Comparison of ENCODE assay signal across 11 cellular contexts in genomic region chr22:29719894-29720645, GRCh38. TPM values are rescaled to one million over a fixed set of nuclear protein-coding genes. Genes with fewer than 3 reads are reported as not detected.
A peak's percentile ranks its signal among the peaks of the same experiment; 100 is the strongest.
DNase-seq lines count a peak whose midpoint lies in the region; ATAC-seq, FAIRE-seq and TF ChIP-seq lines count a peak whose summit lies in the region.
"Had no signal": no experiment of that assay in that cellular context is flagged by ENCODE, and none has a peak within 500 bp of the region (broad histone marks: within the 10 kb centered on the region; RNA-seq: fewer than 3 reads in every experiment).

TSS of gene CABP7 (plus strand) at chr22:29720003. CDS start at chr22:29720425, 422 bp downstream.

- H3K4me2 ChIP-seq in GM23338 = peak within 1 kb of the TSS; percentile 87
- no peak within 1 kb of the TSS for H3K4me2 ChIP-seq in GM12878 (ENCODE audit: control insufficient read depth, insufficient read depth)

- H3K27me3 ChIP-seq in GM23338 (ENCODE audit: insufficient read depth) (peaks cover 54% of the 10 kb centered on the region), GM12878 (replicated peaks in 1 of 2; ENCODE audit: control insufficient read depth in 2 of 2, insufficient read depth in 2 of 2, low read length in 1 of 2) (peaks cover 3 to 9% of the 10 kb centered on the region in 2 experiments; a peak in 2 of 4 replicates)

- H3K27ac ChIP-seq in GM23338 (ENCODE audit: low read depth) (no peak within 1 kb of the TSS), GM12878 (ENCODE audit: control insufficient read depth, insufficient read depth) (no peak within 1 kb of the TSS)
- H3K27ac ChIP-seq: skin epidermis had no signal

- H3K9me2 ChIP-seq in GM23338 (ENCODE audit: insufficient read depth) = no peaks in the 10 kb centered on the region

- H3K36me3 ChIP-seq in GM23338 (ENCODE audit: insufficient read depth) = no peaks in the 10 kb centered on the region
- H3K36me3 ChIP-seq in GM12878 (ENCODE audit: control insufficient read depth in 2 of 2, insufficient read depth in 2 of 2, low read length in 1 of 2) = no peaks in the 10 kb centered on the region

- H3K9me3 Mint-ChIP-seq in GM23338 = no peaks in the 10 kb centered on the region
- H3K9me3 Mint-ChIP-seq in naive thymus-derived CD8-positive, alpha-beta T cell = no peaks in the 10 kb centered on the region
- H3K9me3 Mint-ChIP-seq: T-helper 1 cell treated with Interleukin-12 subunit alpha and Interleukin-12 subunit beta and Interleukin-4 antibody, amounts not matched to agents 30 μg/mL and 1 μg/mL, for 36 hours had no signal

- no peak within 1 kb of the TSS for H3K27ac Mint-ChIP-seq in GM23338
- no peak within 1 kb of the TSS for H3K27ac Mint-ChIP-seq in naive thymus-derived CD8-positive, alpha-beta T cell
- H3K27ac Mint-ChIP-seq: T-helper 1 cell treated with Interleukin-12 subunit alpha and Interleukin-12 subunit beta and Interleukin-4 antibody, amounts not matched to agents 30 μg/mL and 1 μg/mL, for 36 hours had no signal

- RAD21 ChIA-PET in GM12878 (lab: Charles Lee; ENCODE audit: unreplicated experiment) = no interaction called here

- no peak for TF ChIP-seq EP300 in GM12878 (IDR thresholded peaks at IDR 0.05; ENCODE audit: borderline replicate concordance in 1 of 2, control insufficient read depth in 1 of 2, low read depth in 2 of 2, low read length in 2 of 2)

- SMC1A ChIA-PET in GM12878 (lab: Charles Lee; ENCODE audit: uncharacterized antibody, unreplicated experiment) = no interaction called here

- H3K4me1 ChIP-seq in GM23338 (ENCODE audit: insufficient read depth) (no peaks in the 10 kb centered on the region; the same call in 1 of the 2 replicates), GM12878 (ENCODE audit: control insufficient read depth, insufficient read depth, low read length) (no peaks in the 10 kb centered on the region)

- in situ Hi-C loops in GM12878 (cut with MboI) = no loop called here

- H3F3A ChIP-seq in GM23338 (replicated peaks; ENCODE audit: low read depth) = 0 out of 2 replicates have a peak, but pooled peaks cover 3% of the 10 kb centered on the region

- FAIRE-seq in GM12878 (lab: Jason Lieb, UNC) = no peak
- FAIRE-seq: keratinocyte had no signal

- no peak for TF ChIP-seq RAD21 in GM12878 (IDR thresholded peaks at IDR 0.05; ENCODE audit: insufficient read depth, low read depth, low read length)

- no peaks in the 10 kb centered on the region for H3K9me3 ChIP-seq in GM12878 (replicated peaks; ENCODE audit: control insufficient read depth, insufficient read depth, low read length)

- H3K4me1 Mint-ChIP-seq in GM23338 = peaks cover 10% of the 10 kb centered on the region; the same call in 2 of the 3 replicates
- H3K4me1 Mint-ChIP-seq in naive thymus-derived CD8-positive, alpha-beta T cell = peaks cover 0 to 13% (median 2%) of the 10 kb centered on the region in 4 donors

- H3K27me3 Mint-ChIP-seq in GM23338 (ENCODE audit: insufficient read depth, low read depth, poor library complexity) = peaks cover 46% of the 10 kb centered on the region
- H3K27me3 Mint-ChIP-seq in naive thymus-derived CD8-positive, alpha-beta T cell = peaks cover 14 to 56% (median 48%) of the 10 kb centered on the region in 5 donors

- no peaks in the 10 kb centered on the region for H3K36me3 Mint-ChIP-seq in GM23338 (ENCODE audit: low read depth)
- no peaks in the 10 kb centered on the region for H3K36me3 Mint-ChIP-seq in naive thymus-derived CD8-positive, alpha-beta T cell

- intact Hi-C loops in GM12878 (cut with micrococcal nuclease; ENCODE audit: unreplicated experiment) = loop anchor here (10.0 kb wide), 1 partner anchor 365 kb away; the partner anchor contains the start of gene HORMAD2
- intact Hi-C loops in sciatic nerve (cut with DNase I) = no loop called here

- ATAC-seq in GM23338 (peak; percentile 8; the same call in 2 of the 3 replicates), GM12878 (no peak), sciatic nerve (no peak), GM21515 (IDR thresholded peaks at IDR 0.05; ENCODE audit: unreplicated experiment) (no peak)
- ATAC-seq in naive thymus-derived CD8-positive, alpha-beta T cell = peak in 1 of 2 donors; percentile 39

- no peaks in the 10 kb centered on the region for H4K20me1 ChIP-seq in GM23338 (replicated peaks; ENCODE audit: insufficient read depth)
- H4K20me1 ChIP-seq in GM12878 (ENCODE audit: control insufficient read depth, insufficient read depth) = no peaks in the 10 kb centered on the region

- H3K79me2 ChIP-seq in GM23338 (replicated peaks; ENCODE audit: insufficient read depth) = no peaks in the 10 kb centered on the region
- H3K79me2 ChIP-seq in GM12878 (ENCODE audit: control insufficient read depth, insufficient read depth, low read length) = no peaks in the 10 kb centered on the region

- no peak for TF ChIP-seq POLR2A in GM12878 (IDR thresholded peaks at IDR 0.05; ENCODE audit: low read depth, low read length)

- H2AFZ ChIP-seq in GM23338 (peak within 1 kb of the TSS; percentile 72; the same call in 1 of the 2 replicates), GM12878 (ENCODE audit: control insufficient read depth, low read depth, low read length) (no peak within 1 kb of the TSS)

- POLR2A ChIA-PET in GM12878 (lab: Charles Lee) = no interaction called here
- POLR2A ChIA-PET in naive thymus-derived CD8-positive, alpha-beta T cell (lab: Charles Lee) = no interaction called here

- CTCF ChIA-PET in GM12878 (lab: Yijun Ruan, JAX) = no interaction called here

- no TSS peak for BruUV-seq in GM12878 (replicated peaks; lab: Mats Ljungman, UMichigan)

- no peak within 1 kb of the TSS for H3K9ac ChIP-seq in GM12878 (ENCODE audit: control insufficient read depth, insufficient read depth, low read length)

- H3K4me3 Mint-ChIP-seq in GM23338 = peak within 1 kb of the TSS; percentile 57; the same call in 2 of the 3 replicates
- peak within 1 kb of the TSS in 7 of 10 donors; percentile 10 to 62 (median 29) for H3K4me3 Mint-ChIP-seq in naive thymus-derived CD8-positive, alpha-beta T cell
- H3K4me3 Mint-ChIP-seq: T-helper 1 cell treated with Interleukin-12 subunit alpha and Interleukin-12 subunit beta and Interleukin-4 antibody, amounts not matched to agents 30 μg/mL and 1 μg/mL, for 36 hours had no signal

- WGBS in GM12878 (ENCODE audit: insufficient coverage, insufficient replicate concordance, low lambda C conversion rate, missing lambda C conversion rate) = 6% methylated on average over 58 of the region's 116 CpGs

- TF ChIP-seq CTCF in GM23338 (conservative IDR thresholded peaks at IDR 0.05; ENCODE audit: low read depth in 2 of 2) = no peak
- no peak for TF ChIP-seq CTCF in GM12878 (IDR thresholded peaks at IDR 0.05 in 2 of 3, conservative IDR thresholded peaks at IDR 0.05 in 1 of 3; ENCODE audit: control insufficient read depth in 2 of 3, extremely low read depth in 1 of 3, insufficient read depth in 1 of 3, low read depth in 3 of 3, low read length in 3 of 3)

- H3K4me3 ChIP-seq in GM23338 = peak within 1 kb of the TSS; percentile 60
- no peak within 1 kb of the TSS for H3K4me3 ChIP-seq in GM12878

- DNase-seq in NCI-H1417 (lab: John Stamatoyannopoulos, UW) = peak in 2 of 3 experiments; percentile 42 to 56
- no peak for DNase-seq in NCI-H1417 treated with DMSO at 0.1 percent for 48 hours (lab: John Stamatoyannopoulos, UW)
- DNase-seq in GM23338 (ENCODE audit: low spot score) = peak; percentile 42
- DNase-seq in GM12878 (ENCODE audit: low read depth, low spot score) = no peak
- DNase-seq in naive thymus-derived CD8-positive, alpha-beta T cell = no peak
- DNase-seq in NK-92 treated with Interleukin-12 subunit alpha and Interleukin-12 subunit beta, amount 100 ng/mL, for 24 hours (lab: John Stamatoyannopoulos, UW) = no peak
- DNase-seq in sciatic nerve (ENCODE audit: low spot score) = no peak

TF ChIP-seq in GM23338, 12 proteins besides CTCF, POLR2A, EP300 and RAD21:
- TF ChIP-seq EZH2 (IDR thresholded peaks at IDR 0.05; ENCODE audit: low read depth, unreplicated experiment) (peak; percentile 51), EZH2phosphoT487 (IDR thresholded peaks at IDR 0.05; ENCODE audit: unreplicated experiment) (no peak)

TF ChIP-seq in GM12878, 131 proteins besides CTCF, POLR2A, EP300 and RAD21:
- TF ChIP-seq RBBP5 (conservative IDR thresholded peaks at IDR 0.05) = no peak
- peak; percentile 64 for TF ChIP-seq SUZ12 (IDR thresholded peaks at IDR 0.05; ENCODE audit: unreplicated experiment)

RNA-seq across cellular contexts. Expression of gene CABP7, which starts in this region (rescaled TPM):
- 0.24 and 0.35 TPM in 2 replicates for total RNA-seq in GM23338 (2014; rRNA removed; shearing (Covaris generic))
- polyA plus RNA-seq in GM23338 (2016; fragmentation: Nextera tagmentation; extraction: Ambion mirVana) (0.06 and 0.23 TPM in 2 replicates), GM12878 (2011; rRNA removed) (not detected in 2 replicates), GM12878 (2014; fragmentation: Illumina TruSeq; extraction: Trizol) (not detected in 2 replicates), GM12878 (2014; fragmentation: Nextera tagmentation; extraction: Ambion mirVana) (under 1 TPM in 1 of 2 experiments, not detected in 1; 0.02 TPM), GM12878 (2014; rRNA removed) (0.03 and 0.08 TPM in 2 replicates), GM12878 (2016; fragmentation: Nextera tagmentation; extraction: Ambion mirVana) (under 1 TPM; 0.11 to 0.18 TPM)
- 0.10 TPM in 1 of 2 replicates, not detected in the other for total RNA-seq in GM12878 (2013; cell fraction: nucleolus; rRNA removed)
- total RNA-seq in GM12878 (2014; rRNA removed) (not detected in 2 replicates), GM12878 (2014; rRNA removed; fragmentation: Illumina TruSeq; extraction: Trizol) (not detected in 2 replicates), GM12878 (2021) (0.05 TPM in 1 of 2 replicates, not detected in the other), sciatic nerve (not detected)
- polyA plus RNA-seq in GM12878 (2011; ENCODE audit: low read depth) = not detected
- 0.03 TPM in 1 of 2 replicates, not detected in the other for polyA plus RNA-seq in GM12878 (2011; cell fraction: cytosol; rRNA removed)
- polyA plus RNA-seq in GM12878 (2011; cell fraction: nucleus; rRNA removed) = 0.12 and 0.13 TPM in 2 replicates
- polyA plus RNA-seq in GM12878 (2012) = 0.07 and 0.14 TPM in 2 replicates
- polyA minus RNA-seq in GM12878 (2011; rRNA and poly(A)+ RNA removed) = not detected in 2 replicates
- polyA minus RNA-seq in GM12878 (2011; cell fraction: cytosol; rRNA and poly(A)+ RNA removed) = not detected in 2 replicates
- polyA minus RNA-seq in GM12878 (2011; cell fraction: nucleus; rRNA and poly(A)+ RNA removed) = not detected in 2 replicates
- under 1 TPM in 1 of 2 experiments, not detected in 1; 0.11 TPM for total RNA-seq in naive thymus-derived CD8-positive, alpha-beta T cell
- under 1 TPM; 0.06 to 0.09 (median 0.06) TPM for polyA plus RNA-seq in naive thymus-derived CD8-positive, alpha-beta T cell
- polyA plus RNA-seq: keratinocyte had no signal

Comparison
In these comparisons a context has a peak if more than half of its experiments do, and no peak if none do; other contexts are left out.
1. DNase-seq: peak in NCI-H1417 (2 of 3); none in NCI-H1417 treated with DMSO at 0.1 percent for 48 hours (single experiment), GM12878 (single experiment), naive thymus-derived CD8-positive, alpha-beta T cell (0 of 10), NK-92 treated with Interleukin-12 subunit alpha and Interleukin-12 subunit beta, amount 100 ng/mL, for 24 hours (single experiment) and sciatic nerve (single experiment).
2. Peak in DNase-seq, ATAC-seq, H3K4me3 ChIP-seq and H3K4me2 ChIP-seq in GM23338; RNA of the gene not detected or under 1 TPM.